ENCODE assay signal across 8 cellular contexts in genomic region chr2:100563407-100564247, GRCh38. TPM values are rescaled to one million over a fixed set of nuclear protein-coding genes. Genes with fewer than 3 reads are reported as not detected.
DNase-seq lines count a peak whose midpoint lies in the region; ATAC-seq and TF ChIP-seq lines count a peak whose summit lies in the region.

No MANE protein-coding gene starts in this region.

- peak overlapping the region; percentile 94 for H3K4me3 ChIP-seq in BJ (ENCODE audit: low read depth, low read length)
- H3K4me3 ChIP-seq in Jurkat, Clone E6-1 (ENCODE audit: low read length) = peak overlapping the region; percentile 90

- POLR2A ChIA-PET in BJ (lab: Charles Lee) = interaction anchor here (0.6 to 1.0 kb wide), 3 partner anchors 46 to 1228 kb away, joined by 3 to 8 read pairs (median 6); partner anchors contain the start of gene TXNDC9

- CTCF ChIA-PET in BJ (lab: Yijun Ruan, JAX) = interaction anchor here (0.9 to 1.4 kb wide), 2 partner anchors 42 to 46 kb away, joined by 3 to 4 read pairs; no protein-coding TSS in a partner anchor

- in situ Hi-C loops in KBM-7 (cut with MboI; ENCODE audit: low pct_unique_long_range_greater_than_20kb, low sequenced_read_pairs) = no loop called here

- H3K27me3 ChIP-seq in BJ (ENCODE audit: control insufficient read depth, insufficient read depth, low read length) = no peaks in the 10 kb centered on the region

- TF ChIP-seq CTCF in BJ (IDR thresholded peaks at IDR 0.05; ENCODE audit: insufficient read depth, low read depth, low read length) = no peak

- H3K36me3 ChIP-seq in BJ (ENCODE audit: control insufficient read depth, insufficient read depth, low read length) = peaks cover 2% of the 10 kb centered on the region; the same call in 1 of the 2 replicates

- DNase-seq in BJ (ENCODE audit: low read depth) = no peak
- DNase-seq in Jurkat, Clone E6-1 (ENCODE audit: low read depth, low spot score) = no peak
- peak; percentile 28 for DNase-seq in cerebellum (ENCODE audit: low spot score)
- DNase-seq in midbrain (lab: John Stamatoyannopoulos, UW) = peak; percentile 49
- no peak for DNase-seq in AG08396 (ENCODE audit: low spot score)
- DNase-seq in KBM-7 = no peak
- no peak for DNase-seq in iPS-NIHi11 (ENCODE audit: low spot score)

- ATAC-seq in GM21367 (IDR thresholded peaks at IDR 0.05; ENCODE audit: unreplicated experiment) = peak; percentile 3

RNA-seq across cellular contexts. Expression of gene PDCL3, which starts 0.8 kb away (rescaled TPM):
- polyA plus RNA-seq in BJ (2011; rRNA removed) = 10.9 and 20.9 TPM in 2 replicates
- polyA minus RNA-seq in BJ (2011; rRNA and poly(A)+ RNA removed) = 4.7 and 6.3 TPM in 2 replicates
- 73.2 TPM for polyA plus RNA-seq in Jurkat, Clone E6-1 (2012; ENCODE audit: insufficient read depth, insufficient read length)
- 7.1 TPM for total RNA-seq in cerebellum

Comparison
In these comparisons a context has a peak if more than half of its experiments do, and no peak if none do; other contexts are left out.
1. DNase-seq: peak in cerebellum (single experiment) and midbrain (single experiment); none in BJ (single experiment), Jurkat, Clone E6-1 (single experiment), AG08396 (single experiment), KBM-7 (single experiment) and iPS-NIHi11 (single experiment).